In genomic region chr12:70639535-70639934, GRCh38 we compare ENCODE assay signal across 11 cellular contexts.
"Had no signal": no experiment of that assay in that cellular context is flagged by ENCODE, and none has a peak within 500 bp of the region (broad histone marks: within the 10 kb centered on the region; RNA-seq: fewer than 3 reads in every experiment).

No MANE protein-coding gene starts in this region.

- H3K4me1 Mint-ChIP-seq: IgD-negative memory B cell had no signal

- H3K36me3 ChIP-seq: HAP-1 had no signal

- H3K27ac Mint-ChIP-seq: HFFc6, IgD-negative memory B cell had no signal

- H3K9me3 Mint-ChIP-seq: HFFc6, IgD-negative memory B cell had no signal

- H3K4me3 ChIP-seq: GM23248, HAP-1 had no signal

- H3K4me2 ChIP-seq: KMS-11 had no signal

- H3K9me3 ChIP-seq: HAP-1 had no signal

- DNase-seq: GM23248, GOT3, H7, HFFc6, KBM-7 had no signal

- H3K9ac ChIP-seq: GM23248, KMS-11 had no signal

- ATAC-seq: HCT116, HepG2 had no signal

- H3K36me3 Mint-ChIP-seq: IgD-negative memory B cell had no signal

- H3K27ac ChIP-seq: GM23248, HL-60, KMS-11 had no signal

- H2AFZ ChIP-seq: GM23248 had no signal

- H3K4me3 Mint-ChIP-seq: HFFc6, IgD-negative memory B cell had no signal

- FAIRE-seq: HepG2 had no signal
